In the genomic region with DNA sequence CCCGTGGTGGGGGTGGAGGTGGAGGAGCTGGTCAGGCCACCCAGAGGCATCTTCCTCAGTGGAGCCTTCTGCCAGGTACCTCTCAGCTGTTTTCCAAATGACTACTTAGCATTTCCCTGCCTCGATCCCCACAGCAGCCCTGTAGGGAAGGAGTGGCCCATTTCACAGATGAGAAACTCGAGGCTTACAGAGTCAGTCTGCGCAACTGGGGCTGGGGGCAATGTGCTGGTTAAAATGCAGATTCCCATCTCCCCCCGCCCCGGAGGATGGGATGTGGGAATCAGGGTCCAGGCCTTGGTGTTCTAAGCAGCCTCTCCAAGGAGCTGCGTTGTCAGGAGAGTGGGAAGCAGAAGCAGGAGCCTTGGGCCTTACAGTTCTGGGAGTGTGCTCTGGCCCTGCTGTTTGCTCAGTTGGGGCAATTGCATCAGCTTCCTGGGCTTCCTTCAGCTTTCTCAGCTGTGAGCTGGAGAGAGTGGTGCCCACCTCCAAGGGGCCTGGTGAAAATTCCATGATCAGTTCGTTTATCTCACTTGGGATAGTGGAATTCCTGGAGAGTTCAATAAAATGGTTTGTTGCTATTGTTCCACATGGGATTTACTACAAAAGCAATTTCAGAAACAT, we compare ENCODE assay signal across 2 cellular contexts.
A peak's percentile ranks its signal among the peaks of the same experiment; 100 is the strongest.
TF ChIP-seq lines count a peak whose summit lies in the region.

No MANE protein-coding gene starts in this region.

TF ChIP-seq in K562, 482 proteins besides CTCF, POLR2A, EP300 and RAD21 (continued from another document and continues in another):
- TF ChIP-seq, protein P1, sequence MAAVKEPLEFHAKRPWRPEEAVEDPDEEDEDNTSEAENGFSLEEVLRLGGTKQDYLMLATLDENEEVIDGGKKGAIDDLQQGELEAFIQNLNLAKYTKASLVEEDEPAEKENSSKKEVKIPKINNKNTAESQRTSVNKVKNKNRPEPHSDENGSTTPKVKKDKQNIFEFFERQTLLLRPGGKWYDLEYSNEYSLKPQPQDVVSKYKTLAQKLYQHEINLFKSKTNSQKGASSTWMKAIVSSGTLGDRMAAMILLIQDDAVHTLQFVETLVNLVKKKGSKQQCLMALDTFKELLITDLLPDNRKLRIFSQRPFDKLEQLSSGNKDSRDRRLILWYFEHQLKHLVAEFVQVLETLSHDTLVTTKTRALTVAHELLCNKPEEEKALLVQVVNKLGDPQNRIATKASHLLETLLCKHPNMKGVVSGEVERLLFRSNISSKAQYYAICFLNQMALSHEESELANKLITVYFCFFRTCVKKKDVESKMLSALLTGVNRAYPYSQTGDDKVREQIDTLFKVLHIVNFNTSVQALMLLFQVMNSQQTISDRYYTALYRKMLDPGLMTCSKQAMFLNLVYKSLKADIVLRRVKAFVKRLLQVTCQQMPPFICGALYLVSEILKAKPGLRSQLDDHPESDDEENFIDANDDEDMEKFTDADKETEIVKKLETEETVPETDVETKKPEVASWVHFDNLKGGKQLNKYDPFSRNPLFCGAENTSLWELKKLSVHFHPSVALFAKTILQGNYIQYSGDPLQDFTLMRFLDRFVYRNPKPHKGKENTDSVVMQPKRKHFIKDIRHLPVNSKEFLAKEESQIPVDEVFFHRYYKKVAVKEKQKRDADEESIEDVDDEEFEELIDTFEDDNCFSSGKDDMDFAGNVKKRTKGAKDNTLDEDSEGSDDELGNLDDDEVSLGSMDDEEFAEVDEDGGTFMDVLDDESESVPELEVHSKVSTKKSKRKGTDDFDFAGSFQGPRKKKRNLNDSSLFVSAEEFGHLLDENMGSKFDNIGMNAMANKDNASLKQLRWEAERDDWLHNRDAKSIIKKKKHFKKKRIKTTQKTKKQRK (IDR thresholded peaks at IDR 0.05; ENCODE audit: borderline replicate concordance, low read depth, low read length) = no peak
- TF ChIP-seq, protein P2, sequence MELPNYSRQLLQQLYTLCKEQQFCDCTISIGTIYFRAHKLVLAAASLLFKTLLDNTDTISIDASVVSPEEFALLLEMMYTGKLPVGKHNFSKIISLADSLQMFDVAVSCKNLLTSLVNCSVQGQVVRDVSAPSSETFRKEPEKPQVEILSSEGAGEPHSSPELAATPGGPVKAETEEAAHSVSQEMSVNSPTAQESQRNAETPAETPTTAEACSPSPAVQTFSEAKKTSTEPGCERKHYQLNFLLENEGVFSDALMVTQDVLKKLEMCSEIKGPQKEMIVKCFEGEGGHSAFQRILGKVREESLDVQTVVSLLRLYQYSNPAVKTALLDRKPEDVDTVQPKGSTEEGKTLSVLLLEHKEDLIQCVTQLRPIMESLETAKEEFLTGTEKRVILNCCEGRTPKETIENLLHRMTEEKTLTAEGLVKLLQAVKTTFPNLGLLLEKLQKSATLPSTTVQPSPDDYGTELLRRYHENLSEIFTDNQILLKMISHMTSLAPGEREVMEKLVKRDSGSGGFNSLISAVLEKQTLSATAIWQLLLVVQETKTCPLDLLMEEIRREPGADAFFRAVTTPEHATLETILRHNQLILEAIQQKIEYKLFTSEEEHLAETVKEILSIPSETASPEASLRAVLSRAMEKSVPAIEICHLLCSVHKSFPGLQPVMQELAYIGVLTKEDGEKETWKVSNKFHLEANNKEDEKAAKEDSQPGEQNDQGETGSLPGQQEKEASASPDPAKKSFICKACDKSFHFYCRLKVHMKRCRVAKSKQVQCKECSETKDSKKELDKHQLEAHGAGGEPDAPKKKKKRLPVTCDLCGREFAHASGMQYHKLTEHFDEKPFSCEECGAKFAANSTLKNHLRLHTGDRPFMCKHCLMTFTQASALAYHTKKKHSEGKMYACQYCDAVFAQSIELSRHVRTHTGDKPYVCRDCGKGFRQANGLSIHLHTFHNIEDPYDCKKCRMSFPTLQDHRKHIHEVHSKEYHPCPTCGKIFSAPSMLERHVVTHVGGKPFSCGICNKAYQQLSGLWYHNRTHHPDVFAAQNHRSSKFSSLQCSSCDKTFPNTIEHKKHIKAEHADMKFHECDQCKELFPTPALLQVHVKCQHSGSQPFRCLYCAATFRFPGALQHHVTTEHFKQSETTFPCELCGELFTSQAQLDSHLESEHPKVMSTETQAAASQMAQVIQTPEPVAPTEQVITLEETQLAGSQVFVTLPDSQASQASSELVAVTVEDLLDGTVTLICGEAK (IDR thresholded peaks at IDR 0.05) = no peak
- TF ChIP-seq, protein P2 (CRISPR knock-in tag; IDR thresholded peaks at IDR 0.05) = no peak
- TF ChIP-seq, protein P3, sequence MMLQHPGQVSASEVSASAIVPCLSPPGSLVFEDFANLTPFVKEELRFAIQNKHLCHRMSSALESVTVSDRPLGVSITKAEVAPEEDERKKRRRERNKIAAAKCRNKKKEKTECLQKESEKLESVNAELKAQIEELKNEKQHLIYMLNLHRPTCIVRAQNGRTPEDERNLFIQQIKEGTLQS (IDR thresholded peaks at IDR 0.05) = peak; percentile 48; the same call in 1 of the 2 replicates
- TF ChIP-seq, protein P3 (CRISPR knock-in tag; conservative IDR thresholded peaks at IDR 0.05) = no peak
- TF ChIP-seq NFE2 (IDR thresholded peaks at IDR 0.05; ENCODE audit: low read depth) = no peak
- no peak for TF ChIP-seq ELF2 (CRISPR knock-in tag; IDR thresholded peaks at IDR 0.05)
- TF ChIP-seq ZNF589 (CRISPR knock-in tag; IDR thresholded peaks at IDR 0.05; ENCODE audit: low read depth) = 0 out of 2 replicates have a peak, but pooled peaks have one; percentile 35
- peak in 1 of 2 experiments; percentile 55; a peak in 2 of 4 replicates for TF ChIP-seq RCOR1 (IDR thresholded peaks at IDR 0.05; ENCODE audit: borderline replicate concordance in 1 of 2, low read depth in 2 of 2, low read length in 2 of 2)

TF ChIP-seq in liver, 16 proteins besides CTCF, POLR2A, EP300 and RAD21 (continued from another document):
- no peak for TF ChIP-seq TAF1 (conservative IDR thresholded peaks at IDR 0.05)
